ENCODE assay signal across 19 cellular contexts in the genomic region with DNA sequence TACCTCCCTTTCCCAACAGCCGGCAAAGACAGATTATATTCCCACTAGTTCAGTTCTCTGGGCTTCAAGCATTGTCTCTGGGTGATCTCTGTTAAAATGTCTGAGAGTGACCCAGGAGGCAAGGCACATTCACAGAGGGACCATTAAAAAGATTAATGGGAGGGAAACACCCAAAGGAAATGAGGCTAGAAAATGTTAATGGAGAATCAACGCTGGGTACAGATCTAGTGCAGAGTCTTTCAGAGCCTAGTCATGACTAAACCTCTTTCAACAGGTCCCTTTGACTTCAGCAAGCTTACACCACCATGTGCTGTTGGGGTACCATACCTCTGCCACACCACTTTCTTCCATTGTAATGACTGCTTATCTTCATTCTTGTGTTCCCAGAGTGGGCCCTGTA.
"Had no signal": no experiment of that assay in that cellular context is flagged by ENCODE, and none has a peak within 500 bp of the region (broad histone marks: within the 10 kb centered on the region; RNA-seq: fewer than 3 reads in every experiment).

No MANE protein-coding gene starts in this region.

- H3K4me1 ChIP-seq: esophagus squamous epithelium, gastroesophageal sphincter, suprapubic skin, thyroid gland had no signal

- H3K9me3 ChIP-seq: colonic mucosa, esophagus squamous epithelium, gastroesophageal sphincter, suprapubic skin, thyroid gland had no signal

- H3K4me1 Mint-ChIP-seq: immature natural killer cell had no signal

- H3K9me3 Mint-ChIP-seq: immature natural killer cell, nephron, type B pancreatic cell had no signal

- H3K27ac Mint-ChIP-seq: immature natural killer cell, type B pancreatic cell had no signal

- H3K27ac ChIP-seq: colonic mucosa, esophagus squamous epithelium, gastroesophageal sphincter, suprapubic skin, thyroid gland had no signal

- FAIRE-seq: kidney, urothelium cell line had no signal

- DNase-seq: colonic mucosa; dermis blood vessel endothelial cell; esophagus squamous epithelium; foreskin fibroblast; glutamatergic neuron; immature natural killer cell; kidney; left colon; mammary epithelial cell; posterior cingulate gyrus; right cardiac atrium; stimulated activated CD4-positive, alpha-beta T cell treated with anti-CD3 and anti-CD28 coated beads, Interleukin-2, amount 100 ng/mL, for 48 hours; stimulated activated naive CD8-positive, alpha-beta T cell treated with anti-CD3 and anti-CD28 coated beads, Interleukin-15, Interleukin-2, amounts not matched to agents 100 U/mL and 50 U/mL, for 24 hours; thyroid gland had no signal

- H3K27me3 Mint-ChIP-seq: type B pancreatic cell had no signal

- ATAC-seq: gastroesophageal sphincter; left colon; right cardiac atrium; stimulated activated naive CD8-positive, alpha-beta T cell treated with anti-CD3 and anti-CD28 coated beads, Interleukin-15, Interleukin-2, amounts not matched to agents 100 U/mL and 50 U/mL, for 24 hours had no signal

- H3K36me3 ChIP-seq: colonic mucosa, esophagus squamous epithelium, gastroesophageal sphincter, suprapubic skin, thyroid gland had no signal

- H3K4me3 Mint-ChIP-seq: immature natural killer cell, nephron, type B pancreatic cell had no signal

- H3K36me3 Mint-ChIP-seq: immature natural killer cell, type B pancreatic cell had no signal

- H3K27me3 ChIP-seq: colonic mucosa, esophagus squamous epithelium, gastroesophageal sphincter, suprapubic skin, thyroid gland had no signal

- H3K4me3 ChIP-seq: colonic mucosa, esophagus squamous epithelium, gastroesophageal sphincter, suprapubic skin, thyroid gland had no signal
